In the genomic region with DNA sequence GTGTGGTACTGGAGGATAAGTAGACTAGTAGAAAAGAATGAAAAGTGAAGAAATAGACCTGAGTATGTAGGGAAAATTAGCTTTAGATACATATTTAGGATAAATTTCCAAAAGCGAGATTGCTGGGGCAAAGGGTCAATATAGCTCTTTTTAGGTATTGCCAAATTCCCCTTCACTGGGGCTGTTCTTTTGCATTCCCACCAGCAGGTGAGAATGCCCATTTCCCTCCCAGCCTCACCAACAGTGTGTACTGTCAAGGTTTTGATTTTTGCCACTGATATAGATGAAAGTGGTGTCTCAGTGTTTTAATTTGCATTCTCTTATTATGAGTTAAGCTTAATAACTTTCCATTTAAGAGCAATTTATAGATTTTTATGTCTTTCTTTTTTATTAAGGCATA, we compare ENCODE assay signal across 13 cellular contexts. TPM values are rescaled to one million over a fixed set of nuclear protein-coding genes. Genes with fewer than 3 reads are reported as not detected.
DNase-seq lines count a peak whose midpoint lies in the region; ATAC-seq and TF ChIP-seq lines count a peak whose summit lies in the region.
"Had no signal": no experiment of that assay in that cellular context is flagged by ENCODE, and none has a peak within 500 bp of the region (broad histone marks: within the 10 kb centered on the region; RNA-seq: fewer than 3 reads in every experiment).

No MANE protein-coding gene starts in this region.

- ATAC-seq in GM18511 (IDR thresholded peaks at IDR 0.05; ENCODE audit: unreplicated experiment) (no peak), GM21825 (IDR thresholded peaks at IDR 0.05; ENCODE audit: unreplicated experiment) (no peak)
- ATAC-seq: activated T-cell treated with anti-CD3 and anti-CD28 coated beads, Interleukin-2, amount 50 U/mL, for 4 hours; heart right ventricle had no signal

- intact Hi-C loops in OCI-LY7 (cut with micrococcal nuclease; ENCODE audit: unreplicated experiment) = no loop called here

- H3K27ac Mint-ChIP-seq in neural progenitor cell = no peak overlapping the region

- no peak overlapping the region for H2AFZ ChIP-seq in OCI-LY7 (ENCODE audit: low read length)
- H2AFZ ChIP-seq in neural progenitor cell (replicated peaks) = no peak overlapping the region

- H3K27me3 ChIP-seq in neural progenitor cell = no peaks in the 10 kb centered on the region
- H3K27me3 ChIP-seq: heart right ventricle, tibial artery had no signal

- H3K4me1 Mint-ChIP-seq in neural progenitor cell = peaks cover 5% of the 10 kb centered on the region

- no peaks in the 10 kb centered on the region for H4K20me1 ChIP-seq in OCI-LY7 (ENCODE audit: insufficient read depth, low read length)
- no peaks in the 10 kb centered on the region for H4K20me1 ChIP-seq in neural progenitor cell (ENCODE audit: low read depth)

- H3K36me3 ChIP-seq in OCI-LY7 (ENCODE audit: insufficient read depth, low read length) (no peaks in the 10 kb centered on the region), neural progenitor cell (no peaks in the 10 kb centered on the region)
- H3K36me3 ChIP-seq: heart right ventricle, tibial artery had no signal

- H3K36me3 Mint-ChIP-seq in neural progenitor cell = no peaks in the 10 kb centered on the region

- H3K27ac ChIP-seq in OCI-LY7 (ENCODE audit: low read depth, low read length, poor library complexity, severe bottlenecking) (no peak overlapping the region), neural progenitor cell (no peak overlapping the region)
- H3K27ac ChIP-seq: heart right ventricle, tibial artery had no signal

- H3K9me2 ChIP-seq in OCI-LY7 (ENCODE audit: insufficient read depth, low read length) = no peaks in the 10 kb centered on the region

- CTCF ChIA-PET in OCI-LY7 (lab: Charles Lee; ENCODE audit: unreplicated experiment) = no interaction called here

- H3K4me1 ChIP-seq in OCI-LY7 (ENCODE audit: insufficient read depth, low read length, poor library complexity, severe bottlenecking) = no peaks in the 10 kb centered on the region
- H3K4me1 ChIP-seq in neural progenitor cell = no peaks in the 10 kb centered on the region

- POLR2A ChIA-PET in OCI-LY7 (lab: Charles Lee) = interaction anchor here (0.6 kb wide), 1 partner anchor 20 kb away, joined by 3 read pairs; no protein-coding TSS in a partner anchor

- peaks cover 4% of the 10 kb centered on the region for H3K27me3 Mint-ChIP-seq in neural progenitor cell (ENCODE audit: insufficient read depth, low read depth)

- no peaks in the 10 kb centered on the region for H3F3A ChIP-seq in neural progenitor cell (ENCODE audit: low read depth)

- no peaks in the 10 kb centered on the region for H3K9me3 Mint-ChIP-seq in neural progenitor cell
- H3K9me3 Mint-ChIP-seq: activated T-cell treated with anti-CD3 and anti-CD28 coated beads, Interleukin-2, amount 50 U/mL, for 4 hours had no signal

- H3K4me3 Mint-ChIP-seq in neural progenitor cell = no peak overlapping the region
- H3K4me3 Mint-ChIP-seq: activated T-cell treated with anti-CD3 and anti-CD28 coated beads, Interleukin-2, amount 50 U/mL, for 4 hours had no signal

- H3K4me3 ChIP-seq in GM12864 (ENCODE audit: low read depth, low read length) (no peak overlapping the region), OCI-LY7 (ENCODE audit: low read depth, low read length, poor library complexity, severe bottlenecking) (no peak overlapping the region), epithelial cell of esophagus (ENCODE audit: low read length) (no peak overlapping the region), neural progenitor cell (no peak overlapping the region)
- H3K4me3 ChIP-seq: heart right ventricle, tibial artery had no signal

- no peak overlapping the region for H3K4me2 ChIP-seq in OCI-LY7 (ENCODE audit: low read length)
- H3K4me2 ChIP-seq in neural progenitor cell = no peak overlapping the region

- H3K9me3 ChIP-seq in OCI-LY7 (ENCODE audit: low read length) (no peaks in the 10 kb centered on the region), neural progenitor cell (ENCODE audit: low read depth) (no peaks in the 10 kb centered on the region)
- H3K9me3 ChIP-seq: heart right ventricle, tibial artery had no signal

- BruUV-seq in OCI-LY7 (replicated peaks; lab: Mats Ljungman, UMichigan) = no TSS peak

- DNase-seq in GM12864 (ENCODE audit: low read depth) (no peak), OCI-LY7 (ENCODE audit: low spot score) (no peak), epithelial cell of esophagus (ENCODE audit: low read depth) (no peak), neural progenitor cell (ENCODE audit: low spot score) (peak; percentile 23), COR-L47 (lab: John Stamatoyannopoulos, UW) (no peak)
- DNase-seq in stimulated activated CD4-positive, alpha-beta T cell treated with anti-CD3 and anti-CD28 coated beads, Interleukin-4, amount 100 ng/mL, for 24 hours = no peak
- DNase-seq: activated T-cell treated with anti-CD3 and anti-CD28 coated beads, Interleukin-2, amount 50 U/mL, for 4 hours; heart right ventricle; NCI-H2081; retina; tibial artery had no signal

- TF ChIP-seq CTCF in GM12864 (IDR thresholded peaks at IDR 0.05; ENCODE audit: low read depth, low read length, missing control alignments) = peak; percentile 42
- TF ChIP-seq CTCF in OCI-LY7 (conservative IDR thresholded peaks at IDR 0.05; ENCODE audit: low read length) = peak; percentile 25; the same call in 1 of the 2 replicates
- peak; percentile 44 for TF ChIP-seq CTCF in epithelial cell of esophagus (IDR thresholded peaks at IDR 0.05; ENCODE audit: insufficient read depth, low read depth, low read length, missing control alignments)
- TF ChIP-seq CTCF in neural progenitor cell (IDR thresholded peaks at IDR 0.05) = peak; percentile 58

- H3K9ac ChIP-seq in neural progenitor cell = no peak overlapping the region

- no peaks in the 10 kb centered on the region for H3K79me2 ChIP-seq in OCI-LY7 (ENCODE audit: insufficient read depth, low read depth, low read length)
- H3K79me2 ChIP-seq in neural progenitor cell (ENCODE audit: low read depth) = no peaks in the 10 kb centered on the region

RNA-seq across cellular contexts. Expression of a gene that starts 35.7 kb away (rescaled TPM):
- total RNA-seq in OCI-LY7 (2014; rRNA removed; shearing (Covaris generic)) = 0.05 and 0.35 TPM in 2 replicates
- total RNA-seq in OCI-LY7 (2022) = 0.11 TPM in 1 of 2 replicates, not detected in the other
- total RNA-seq in neural progenitor cell (ENCODE audit: low replicate concordance) = 0.34 and 0.50 TPM in 2 replicates
